ENCODE assay signal across 25 cellular contexts in genomic region chr1:61095127-61095812, GRCh38. TPM values are rescaled to one million over a fixed set of nuclear protein-coding genes. Genes with fewer than 3 reads are reported as not detected.
DNase-seq lines count a peak whose midpoint lies in the region; ATAC-seq and TF ChIP-seq lines count a peak whose summit lies in the region.
"Had no signal": no experiment of that assay in that cellular context is flagged by ENCODE, and none has a peak within 500 bp of the region (broad histone marks: within the 10 kb centered on the region; RNA-seq: fewer than 3 reads in every experiment).

No MANE protein-coding gene starts in this region.

- H3K27ac ChIP-seq in right lobe of liver (peak overlapping the region in 2 of 3 donors; percentile 14 to 29), subcutaneous abdominal adipose tissue (ENCODE audit: low read depth, low read length) (peak overlapping the region; percentile 11)
- H3K27ac ChIP-seq: 22Rv1, foreskin keratinocyte had no signal

- H3K9me3 ChIP-seq in adipocyte (ENCODE audit: control insufficient read depth, low read length) (no peaks in the 10 kb centered on the region), right lobe of liver (no peaks in the 10 kb centered on the region), subcutaneous abdominal adipose tissue (ENCODE audit: control insufficient read depth in 5 of 5, low read length in 5 of 5) (no peaks in the 10 kb centered on the region)
- H3K9me3 ChIP-seq: MG63 had no signal

- intact Hi-C loops in right lobe of liver (cut with DNase I) = no loop called here

- peak in 2 of 4 donors; percentile 14 to 17 for ATAC-seq in right lobe of liver
- ATAC-seq in GM19023 (IDR thresholded peaks at IDR 0.05; ENCODE audit: unreplicated experiment) = no peak
- ATAC-seq: foreskin keratinocyte had no signal

- H3K36me3 ChIP-seq in adipocyte (ENCODE audit: control insufficient read depth, insufficient read depth, low read length, severe bottlenecking) = no peaks in the 10 kb centered on the region
- no peaks in the 10 kb centered on the region for H3K36me3 ChIP-seq in right lobe of liver
- H3K36me3 ChIP-seq in subcutaneous abdominal adipose tissue (ENCODE audit: control insufficient read depth in 5 of 5, insufficient read depth in 5 of 5, low read length in 5 of 5) = no peaks in the 10 kb centered on the region
- H3K36me3 ChIP-seq: MG63 had no signal

- no peak overlapping the region for H3K4me3 ChIP-seq in adipocyte (ENCODE audit: low read length)
- H3K4me3 ChIP-seq in right lobe of liver = no peak overlapping the region
- peak overlapping the region in 1 of 5 donors; percentile 17 for H3K4me3 ChIP-seq in subcutaneous abdominal adipose tissue (ENCODE audit: low read depth in 1 of 5, low read length in 5 of 5)
- H3K4me3 ChIP-seq: lung, MG63 had no signal

- 21% methylated on average over 4 of the region's 4 CpGs for WGBS in right lobe of liver (ENCODE audit: insufficient coverage, low coverage, low lambda C conversion rate, missing lambda C conversion rate)

- H3K27me3 ChIP-seq in adipocyte (replicated peaks; ENCODE audit: control insufficient read depth, insufficient read depth, low read length) = no peaks in the 10 kb centered on the region
- no peaks in the 10 kb centered on the region for H3K27me3 ChIP-seq in right lobe of liver
- no peaks in the 10 kb centered on the region for H3K27me3 ChIP-seq in subcutaneous abdominal adipose tissue (ENCODE audit: control insufficient read depth in 5 of 5, insufficient read depth in 4 of 5, low read length in 5 of 5)
- H3K27me3 ChIP-seq: foreskin keratinocyte, MG63 had no signal

- DNase-seq in NCI-H2029 treated with DMSO at 0.1 percent for 48 hours (lab: John Stamatoyannopoulos, UW) (peak; percentile 58), NCI-H2029 (lab: John Stamatoyannopoulos, UW) (no peak), adipocyte (ENCODE audit: low read depth) (no peak), right lobe of liver (no peak), activated gamma-delta T cell (lab: John Stamatoyannopoulos, UW) (no peak), NCI-H345 (lab: John Stamatoyannopoulos, UW) (no peak)
- DNase-seq: activated B cell treated with CpG ODN at 0.5 μM for 24 hours; activated CD4-positive, alpha-beta memory T cell treated with anti-CD3 and anti-CD28 coated beads, Interleukin-2, amount 10 ng/mL, durations not matched to agents 7 days and 5 days; activated naive CD4-positive, alpha-beta T cell; amniotic stem cell; caudate nucleus; CD4-positive, alpha-beta memory T cell; foreskin keratinocyte; GDM1; hypothalamus; MG63; NCI-H1436; NCI-H2171 treated with DMSO at 0.1 percent for 48 hours; NCI-H526 treated with DMSO at 0.1 percent for 48 hours; stimulated activated CD4-positive, alpha-beta T cell treated with anti-CD3 and anti-CD28 coated beads, Interleukin-4, amount 100 ng/mL, for 4 hours; SW 1271 had no signal

- no peak for TF ChIP-seq CTCF in right lobe of liver (IDR thresholded peaks at IDR 0.05)

- no peak for TF ChIP-seq POLR2A in right lobe of liver (IDR thresholded peaks at IDR 0.05)

- peak overlapping the region; percentile 47 for H3K9ac ChIP-seq in adipocyte (ENCODE audit: low read length)
- peak overlapping the region in 1 of 5 donors; percentile 48 for H3K9ac ChIP-seq in subcutaneous abdominal adipose tissue (ENCODE audit: low read length in 5 of 5)

- H3K4me1 ChIP-seq in adipocyte (ENCODE audit: control insufficient read depth, insufficient read depth, low read length) (peaks cover 36% of the 10 kb centered on the region), right lobe of liver (peaks cover 0 to 61% (median 4%) of the 10 kb centered on the region in 4 donors), subcutaneous abdominal adipose tissue (ENCODE audit: control insufficient read depth in 5 of 5, insufficient read depth in 5 of 5, low read length in 5 of 5) (peaks cover 0 to 52% (median 45%) of the 10 kb centered on the region in 5 donors)

RNA-seq across cellular contexts. Expression of gene NFIA, which starts 12.9 kb away (rescaled TPM):
- total RNA-seq in right lobe of liver = 10 to 100 TPM; 36.7 to 97.2 (median 57.9) TPM
